In the genomic region with DNA sequence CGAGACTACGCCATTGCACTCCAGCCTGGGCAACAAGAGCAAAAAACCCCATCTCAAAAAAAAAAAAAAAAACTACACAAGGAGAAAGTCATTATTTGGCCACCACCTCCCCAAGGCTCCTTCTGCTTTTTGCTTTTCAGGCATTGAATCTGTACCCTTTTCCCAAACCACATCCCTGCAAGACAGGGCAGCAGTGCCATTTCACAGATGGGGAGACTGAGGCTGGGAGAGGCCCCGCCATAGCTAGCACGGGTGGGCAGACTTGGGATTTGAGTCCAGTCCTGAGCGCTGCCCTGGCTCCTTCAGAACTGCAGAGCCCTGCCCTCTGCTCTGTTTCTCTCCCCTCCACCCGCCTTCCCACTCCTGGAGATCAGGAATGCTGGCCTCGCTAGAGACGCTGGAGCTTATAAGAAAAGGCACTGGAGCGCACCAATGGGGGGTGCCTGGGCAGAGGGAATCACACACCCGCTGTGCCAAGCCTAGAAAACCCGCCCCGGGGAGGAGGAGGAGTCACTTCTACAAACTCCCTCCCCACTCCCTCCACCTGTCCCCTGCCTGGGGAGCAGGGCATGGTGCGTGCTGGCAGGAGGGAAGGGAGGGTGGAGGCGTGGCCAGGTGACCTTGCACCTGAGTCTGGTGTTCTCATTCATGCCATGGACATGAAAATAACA, we compare ENCODE assay signal across 12 cellular contexts. TPM values are rescaled to one million over a fixed set of nuclear protein-coding genes. Genes with fewer than 3 reads are reported as not detected.
DNase-seq lines count a peak whose midpoint lies in the region; ATAC-seq and TF ChIP-seq lines count a peak whose summit lies in the region.
"Had no signal": no experiment of that assay in that cellular context is flagged by ENCODE, and none has a peak within 500 bp of the region (broad histone marks: within the 10 kb centered on the region; RNA-seq: fewer than 3 reads in every experiment).

No MANE protein-coding gene starts in this region.

- peak overlapping the region in 2 of 4 donors; percentile 65 to 74 for H3K27ac ChIP-seq in Peyer's patch
- H3K27ac ChIP-seq: BLaER1 treated with 17β-estradiol and CSF1 and Interleukin-3, amounts not matched to agents 10 nM and 100 nM had no signal

- no peak for TF ChIP-seq CTCF in Peyer's patch (IDR thresholded peaks at IDR 0.05)

- no peaks in the 10 kb centered on the region for H3K36me3 Mint-ChIP-seq in activated naive CD4-positive, alpha-beta T cell treated with anti-CD3 and anti-CD28 coated beads, Interleukin-2, amount 50 U/mL, for 72 hours

- H3K4me3 ChIP-seq in Peyer's patch: no peak overlapping the region
- H3K4me3 ChIP-seq: BLaER1 treated with 17β-estradiol and CSF1 and Interleukin-3, amounts not matched to agents 10 nM and 100 nM had no signal

- ATAC-seq in activated naive CD4-positive, alpha-beta T cell treated with anti-CD3 and anti-CD28 coated beads, Interleukin-2, amount 50 U/mL, for 72 hours: no peak
- ATAC-seq: effector memory CD8-positive, alpha-beta T cell; Right ventricle myocardium inferior had no signal

- H3K27ac Mint-ChIP-seq in activated naive CD4-positive, alpha-beta T cell treated with anti-CD3 and anti-CD28 coated beads, Interleukin-2, amount 50 U/mL, for 72 hours: no peak overlapping the region
- H3K27ac Mint-ChIP-seq: effector memory CD8-positive, alpha-beta T cell had no signal

- DNase-seq in COR-L47 (lab: John Stamatoyannopoulos, UW): peak; percentile 78
- DNase-seq in NCI-H1417 (lab: John Stamatoyannopoulos, UW): peak; percentile 74 to 91 (median 82)
- DNase-seq in Peyer's patch: peak in 2 of 3 donors; percentile 89 to 92
- peak; percentile 68 for DNase-seq in kidney tubule cell (ENCODE audit: low spot score)
- DNase-seq in SKM-1 treated with dmso at 0.1 percent for 144 hours (lab: John Stamatoyannopoulos, UW; ENCODE audit: unreplicated experiment): no peak
- DNase-seq in inferior parietal cortex (ENCODE audit: extremely low spot score): no peak
- DNase-seq in HuH-7.5 (ENCODE audit: low spot score): no peak
- no peak for DNase-seq in activated naive CD4-positive, alpha-beta T cell treated with anti-CD3 and anti-CD28 coated beads, Interleukin-2, amount 50 U/mL, for 72 hours (ENCODE audit: low spot score in 2 of 2)
- DNase-seq: effector memory CD8-positive, alpha-beta T cell had no signal

- no peaks in the 10 kb centered on the region for H3K9me3 ChIP-seq in Peyer's patch

- no peaks in the 10 kb centered on the region for H3K9me3 Mint-ChIP-seq in activated naive CD4-positive, alpha-beta T cell treated with anti-CD3 and anti-CD28 coated beads, Interleukin-2, amount 50 U/mL, for 72 hours
- H3K9me3 Mint-ChIP-seq: effector memory CD8-positive, alpha-beta T cell had no signal

- peaks cover 0 to 23% (median 9%) of the 10 kb centered on the region in 4 donors for H3K4me1 ChIP-seq in Peyer's patch

- H3K36me3 ChIP-seq in Peyer's patch: peaks cover 0 to 17% (median 0%) of the 10 kb centered on the region in 3 donors
- H3K36me3 ChIP-seq: BLaER1 treated with 17β-estradiol and CSF1 and Interleukin-3, amounts not matched to agents 10 nM and 100 nM had no signal

- peak; percentile 41 to 58 for TF ChIP-seq POLR2A in Peyer's patch (IDR thresholded peaks at IDR 0.05)

- H3K27me3 ChIP-seq in Peyer's patch: peaks cover 0 to 8% of the 10 kb centered on the region in 2 donors

RNA-seq across cellular contexts. Expression of a gene that starts 17.6 kb away (rescaled TPM):
- 100 to 1,000 TPM in 3 of 4 donors, 10 to 100 TPM in 1; 93.3 to 364 (median 286) TPM for total RNA-seq in Peyer's patch
- total RNA-seq in activated naive CD4-positive, alpha-beta T cell treated with anti-CD3 and anti-CD28 coated beads, Interleukin-2, amount 50 U/mL, for 72 hours: 1 to 10 TPM; 2.6 to 6.3 TPM
- total RNA-seq: myocyte had no signal

RNA-seq across cellular contexts. Expression of a gene that starts 25.5 kb away (rescaled TPM):
- 10 to 100 TPM; 22.6 to 27.2 (median 26.1) TPM for total RNA-seq in Peyer's patch
- 10 to 100 TPM; 11.5 to 13.5 TPM for total RNA-seq in activated naive CD4-positive, alpha-beta T cell treated with anti-CD3 and anti-CD28 coated beads, Interleukin-2, amount 50 U/mL, for 72 hours

RNA-seq across cellular contexts. Expression of a gene that starts 35.7 kb away (rescaled TPM):
- 10 to 100 TPM; 28.5 to 48.1 (median 41.8) TPM for total RNA-seq in Peyer's patch
- 10 to 100 TPM; 44.6 to 61.7 TPM for total RNA-seq in activated naive CD4-positive, alpha-beta T cell treated with anti-CD3 and anti-CD28 coated beads, Interleukin-2, amount 50 U/mL, for 72 hours

RNA-seq across cellular contexts. Expression of a gene that starts 36.7 kb away (rescaled TPM):
- 10 to 100 TPM; 21.4 to 58.5 (median 47.2) TPM for total RNA-seq in Peyer's patch
- 10 to 100 TPM; 15.7 to 68.7 TPM for total RNA-seq in activated naive CD4-positive, alpha-beta T cell treated with anti-CD3 and anti-CD28 coated beads, Interleukin-2, amount 50 U/mL, for 72 hours

RNA-seq across cellular contexts. Expression of a gene that starts 46.3 kb away (rescaled TPM):
- total RNA-seq in Peyer's patch: not detected
- not detected for total RNA-seq in activated naive CD4-positive, alpha-beta T cell treated with anti-CD3 and anti-CD28 coated beads, Interleukin-2, amount 50 U/mL, for 72 hours
- total RNA-seq: myocyte, Right ventricle myocardium inferior had no signal

Comparison
In these comparisons a context has a peak if more than half of its experiments do, and no peak if none do; other contexts are left out.
1. DNase-seq: peak in COR-L47 (single experiment), NCI-H1417 (3 of 3), Peyer's patch (2 of 3) and kidney tubule cell (single experiment); none in SKM-1 treated with dmso at 0.1 percent for 144 hours (single experiment), inferior parietal cortex (single experiment), HuH-7.5 (single experiment) and activated naive CD4-positive, alpha-beta T cell treated with anti-CD3 and anti-CD28 coated beads, Interleukin-2, amount 50 U/mL, for 72 hours (0 of 2).
2. RNA of a gene that starts 17.6 kb away (total RNA-seq): 93.3 to 364 TPM in Peyer's patch; 2.6 to 6.3 TPM in activated naive CD4-positive, alpha-beta T cell treated with anti-CD3 and anti-CD28 coated beads, Interleukin-2, amount 50 U/mL, for 72 hours; every median in the first group is over 10 times any median in the second.